In genomic region chr15:84633311-84634227, GRCh38 we compare ENCODE assay signal across 8 cellular contexts. TPM values are rescaled to one million over a fixed set of nuclear protein-coding genes. Genes with fewer than 3 reads are reported as not detected.
DNase-seq lines count a peak whose midpoint lies in the region; ATAC-seq and TF ChIP-seq lines count a peak whose summit lies in the region.

No MANE protein-coding gene starts in this region.

- POLR2A ChIA-PET in CD4-positive, alpha-beta T cell (lab: Charles Lee) = interaction anchor here (0.7 to 7.2 kb wide), 10 partner anchors 20 to 348 kb away, joined by 3 to 122 read pairs (median 6); partner anchors contain the start of genes NMB, PDE8A, SEC11A and WDR73

- TF ChIP-seq CTCF in CD4-positive, alpha-beta T cell (IDR thresholded peaks at IDR 0.05) = no peak
- no peak for TF ChIP-seq CTCF in prostate gland (IDR thresholded peaks at IDR 0.05)

- WGBS in prostate gland = under 1% methylated on average over 88 of the region's 105 CpGs
- WGBS in urinary bladder = under 1% methylated on average over 105 of the region's 105 CpGs

- intact Hi-C loops in CD4-positive, alpha-beta T cell (cut with DNase I, micrococcal nuclease) = loop anchor here (1.0 to 10.0 kb wide), 3 partner anchors 19 to 351 kb away; partner anchors contain the start of gene PDE8A (in 1 of the 2)
- intact Hi-C loops in left ventricle myocardium superior (cut with micrococcal nuclease) (no loop called here), prostate gland (cut with DNase I) (loop anchor here (5.0 kb wide), 1 partner anchor 36 kb away; no protein-coding TSS in a partner anchor)

- H3K27me3 ChIP-seq in CD4-positive, alpha-beta T cell (ENCODE audit: control insufficient read depth, insufficient read depth, low read length) = no peaks in the 10 kb centered on the region
- no peaks in the 10 kb centered on the region for H3K27me3 ChIP-seq in prostate gland (replicated peaks; ENCODE audit: insufficient read depth)

- peak overlapping the region; percentile 61 for H3K27ac ChIP-seq in CD4-positive, alpha-beta T cell (ENCODE audit: low read depth, low read length)
- H3K27ac ChIP-seq in prostate gland = peak overlapping the region; percentile 94 to 95
- H3K27ac ChIP-seq in urinary bladder (ENCODE audit: low read depth) = peak overlapping the region; percentile 96

- no peaks in the 10 kb centered on the region for H3K27me3 Mint-ChIP-seq in CD4-positive, alpha-beta T cell

- H3K4me3 Mint-ChIP-seq in CD4-positive, alpha-beta T cell = peak overlapping the region; percentile 96

- H3K9me3 Mint-ChIP-seq in CD4-positive, alpha-beta T cell = no peaks in the 10 kb centered on the region

- H3K4me3 ChIP-seq in prostate gland (peak overlapping the region; percentile 55 to 56), urinary bladder (ENCODE audit: low read depth, low read length) (peak overlapping the region; percentile 46)

- H3K27ac Mint-ChIP-seq in CD4-positive, alpha-beta T cell = peak overlapping the region; percentile 92

- no peaks in the 10 kb centered on the region for H3K9me3 ChIP-seq in CD4-positive, alpha-beta T cell (ENCODE audit: control insufficient read depth, low read length)
- no peaks in the 10 kb centered on the region for H3K9me3 ChIP-seq in prostate gland

- H3K4me1 ChIP-seq in prostate gland (replicated peaks) = peaks cover 11% of the 10 kb centered on the region
- no peaks in the 10 kb centered on the region for H3K4me1 ChIP-seq in urinary bladder (ENCODE audit: insufficient read depth)

- H3K36me3 ChIP-seq in prostate gland (no peaks in the 10 kb centered on the region), urinary bladder (ENCODE audit: insufficient read depth) (peaks cover 2% of the 10 kb centered on the region)

- DNase-seq in CD4-positive, alpha-beta T cell = peak; percentile 43 to 69 (median 60)
- DNase-seq in HuH-7 (ENCODE audit: low spot score) (peak; percentile 68), T-helper 1 cell (peak; percentile 29 to 73 (median 50)), amniotic epithelial cell (ENCODE audit: low read depth) (peak; percentile 68), left ventricle myocardium superior (peak; percentile 86), prostate gland (ENCODE audit: low spot score) (peak; percentile 55)

- ATAC-seq in CD4-positive, alpha-beta T cell (ENCODE audit: poor library complexity) = peak; percentile 41
- peak; percentile 35 for ATAC-seq in GM21381 (IDR thresholded peaks at IDR 0.05; ENCODE audit: unreplicated experiment)
- ATAC-seq in left ventricle myocardium superior = peak; percentile 77

- peaks cover 49% of the 10 kb centered on the region for H3K36me3 Mint-ChIP-seq in CD4-positive, alpha-beta T cell (ENCODE audit: low read depth)

- CTCF ChIA-PET in CD4-positive, alpha-beta T cell (lab: Charles Lee) = interaction anchor here (1.0 to 2.5 kb wide), 3 partner anchors 20 to 62 kb away, joined by 3 to 11 read pairs (median 4); partner anchors contain the start of gene WDR73

- H3K4me1 Mint-ChIP-seq in CD4-positive, alpha-beta T cell (ENCODE audit: low read depth) = peaks cover 52% of the 10 kb centered on the region

- no peak for TF ChIP-seq POLR2A in prostate gland (IDR thresholded peaks at IDR 0.05)

RNA-seq across cellular contexts. Expression of gene WDR73, which starts 20.5 kb away (rescaled TPM):
- total RNA-seq in CD4-positive, alpha-beta T cell = 10 to 100 TPM; 17.8 to 23.7 TPM
- 10.5 TPM for total RNA-seq in left ventricle myocardium superior
- 10 to 100 TPM; 20.7 to 43.9 TPM for total RNA-seq in prostate gland
- 39.1 TPM for total RNA-seq in urinary bladder
- polyA plus RNA-seq in urinary bladder = 18.5 TPM

RNA-seq across cellular contexts. Expression of gene NMB, which starts 24.4 kb away (rescaled TPM):
- total RNA-seq in CD4-positive, alpha-beta T cell = 1 to 10 TPM; 2.2 to 3.7 TPM
- 1.3 TPM for total RNA-seq in left ventricle myocardium superior
- total RNA-seq in prostate gland = 10 to 100 TPM in 1 of 2 donors, 1 to 10 TPM in 1; 6.2 to 16.6 TPM
- total RNA-seq in urinary bladder = 1.6 TPM
- 11.3 TPM for polyA plus RNA-seq in urinary bladder

RNA-seq across cellular contexts. Expression of gene ZSCAN2, which starts 32.8 kb away (rescaled TPM):
- 1 to 10 TPM; 3.8 to 5.0 TPM for total RNA-seq in CD4-positive, alpha-beta T cell
- total RNA-seq in left ventricle myocardium superior (6.4 TPM), prostate gland (10 to 100 TPM; 13.9 to 23.2 TPM), urinary bladder (11.7 TPM)
- polyA plus RNA-seq in urinary bladder = 6.6 TPM

Comparison
In these comparisons a context has a peak if more than half of its experiments do, and no peak if none do; other contexts are left out.
1. Peak in every context shown above with its lines: DNase-seq, ATAC-seq, H3K4me3 ChIP-seq and H3K27ac ChIP-seq.